Comparison of ENCODE assay signal across 20 cellular contexts in genomic region chr1:197736689-197737088, GRCh38. TPM values are rescaled to one million over a fixed set of nuclear protein-coding genes. Genes with fewer than 3 reads are reported as not detected.
DNase-seq lines count a peak whose midpoint lies in the region; ATAC-seq and TF ChIP-seq lines count a peak whose summit lies in the region.
"Had no signal": no experiment of that assay in that cellular context is flagged by ENCODE, and none has a peak within 500 bp of the region (broad histone marks: within the 10 kb centered on the region; RNA-seq: fewer than 3 reads in every experiment).

No MANE protein-coding gene starts in this region.

- H3K56ac ChIP-seq in IMR-90 (ENCODE audit: extremely low read depth, insufficient read depth, low read length), result no peak overlapping the region

- H2BK120ac ChIP-seq in IMR-90 (ENCODE audit: low read depth, low read length), result peak overlapping the region; percentile 47; the same call in 1 of the 2 replicates

- peaks cover 4% of the 10 kb centered on the region for H3K9me1 ChIP-seq in IMR-90 (ENCODE audit: insufficient read depth, low read length)

- no peak overlapping the region for H4K5ac ChIP-seq in IMR-90 (ENCODE audit: low read depth, low read length)

- BruUV-seq in IMR-90 (replicated peaks; lab: Mats Ljungman, UMichigan), result no TSS peak

- no peak overlapping the region for H3K27ac Mint-ChIP-seq in activated CD4-positive, alpha-beta T cell treated with anti-CD3 and anti-CD28 coated beads, Interleukin-2, amount 10 ng/mL, durations not matched to agents 24 days and 14 days
- H3K27ac Mint-ChIP-seq in progenitor cell of endocrine pancreas, result no peak overlapping the region
- H3K27ac Mint-ChIP-seq in nephron progenitor cell, result no peak overlapping the region
- H3K27ac Mint-ChIP-seq: activated CD4-positive, alpha-beta memory T cell treated with anti-CD3 and anti-CD28 coated beads, Interleukin-2, amount 10 ng/mL, durations not matched to agents 7 days and 5 days; brain; CD4-positive, CD25-positive, alpha-beta regulatory T cell; stimulated activated effector memory CD8-positive, alpha-beta T cell treated with anti-CD3 and anti-CD28 coated beads, Interleukin-12 subunit alpha, Interleukin-12 subunit beta, amount 100 ng/mL, for 72 hours had no signal

- DNase-seq in BJ (ENCODE audit: low read depth) (peak; percentile 89), IMR-90 (peak; percentile 60), cardiac fibroblast (ENCODE audit: low read depth in 2 of 2) (peak; percentile 4 to 88), left lung (no peak), progenitor cell of endocrine pancreas (ENCODE audit: low spot score, unreplicated experiment) (no peak), nephron progenitor cell (no peak), activated T-cell treated with anti-CD3 and anti-CD28 coated beads for 4 hours (no peak)
- DNase-seq in activated CD4-positive, alpha-beta T cell treated with anti-CD3 and anti-CD28 coated beads, Interleukin-2, amount 10 ng/mL, durations not matched to agents 24 days and 14 days, result no peak
- DNase-seq: activated CD4-positive, alpha-beta memory T cell treated with anti-CD3 and anti-CD28 coated beads, Interleukin-2, amount 10 ng/mL, durations not matched to agents 7 days and 5 days; CD4-positive, CD25-positive, alpha-beta regulatory T cell; effector CD8-positive, alpha-beta T cell; heart right ventricle; naive B cell; NCI-H2081; NCI-H748 treated with DMSO at 0.1 percent for 48 hours; right lobe of liver; SHP77; stimulated activated CD4-positive, alpha-beta T cell treated with anti-CD3 and anti-CD28 coated beads, Interleukin-4, amount 100 ng/mL, for 4 hours had no signal

- peaks cover 20% of the 10 kb centered on the region for H3K36me3 Mint-ChIP-seq in activated CD4-positive, alpha-beta T cell treated with anti-CD3 and anti-CD28 coated beads, Interleukin-2, amount 10 ng/mL, durations not matched to agents 24 days and 14 days (ENCODE audit: low read depth)
- H3K36me3 Mint-ChIP-seq in progenitor cell of endocrine pancreas (ENCODE audit: insufficient read depth) (peaks cover 2% of the 10 kb centered on the region), nephron progenitor cell (ENCODE audit: low read depth) (no peaks in the 10 kb centered on the region)
- H3K36me3 Mint-ChIP-seq: stimulated activated effector memory CD8-positive, alpha-beta T cell treated with anti-CD3 and anti-CD28 coated beads, Interleukin-12 subunit alpha, Interleukin-12 subunit beta, amount 100 ng/mL, for 72 hours had no signal

- no peak overlapping the region for H3K18ac ChIP-seq in IMR-90 (ENCODE audit: low read depth, low read length)

- CTCF ChIA-PET in BJ (lab: Yijun Ruan, JAX) (interaction anchor here (1.1 kb wide), 1 partner anchor 27 kb away, joined by 3 read pairs; no protein-coding TSS in a partner anchor), IMR-90 (lab: Yijun Ruan, JAX) (interaction anchor here (1.1 kb wide), 1 partner anchor 39 kb away, joined by 3 read pairs; the partner anchor contains the start of gene DENND1B)

- intact Hi-C loops in IMR-90 (cut with micrococcal nuclease), result no loop called here
- intact Hi-C loops in left lung (cut with DNase I), result no loop called here
- intact Hi-C loops in activated CD4-positive, alpha-beta T cell treated with anti-CD3 and anti-CD28 coated beads, Interleukin-2, amount 10 ng/mL, durations not matched to agents 24 days and 14 days (cut with micrococcal nuclease), result no loop called here

- no peaks in the 10 kb centered on the region for H3K36me3 ChIP-seq in BJ (ENCODE audit: control insufficient read depth, insufficient read depth, low read length)
- H3K36me3 ChIP-seq in IMR-90 (ENCODE audit: control insufficient read depth, insufficient read depth, low read length), result 0 out of 2 replicates have a peak, but pooled peaks cover under 1% of the 10 kb centered on the region
- no peaks in the 10 kb centered on the region for H3K36me3 ChIP-seq in left lung
- H3K36me3 ChIP-seq: heart right ventricle, right lobe of liver had no signal

- H3K27ac ChIP-seq in IMR-90 (ENCODE audit: insufficient read depth, low read length) (no peak overlapping the region), left lung (no peak overlapping the region)
- H3K27ac ChIP-seq: heart right ventricle, right lobe of liver had no signal

- no peaks in the 10 kb centered on the region for H3K27me3 ChIP-seq in BJ (ENCODE audit: control insufficient read depth, insufficient read depth, low read length)
- no peaks in the 10 kb centered on the region for H3K27me3 ChIP-seq in IMR-90 (ENCODE audit: control insufficient read depth, insufficient read depth, low read length)
- H3K27me3 ChIP-seq in left lung, result no peaks in the 10 kb centered on the region
- H3K27me3 ChIP-seq: heart right ventricle, right lobe of liver had no signal

- no peak overlapping the region for H3K9ac ChIP-seq in IMR-90 (ENCODE audit: low read depth, low read length)

- H3K4me1 Mint-ChIP-seq in activated CD4-positive, alpha-beta T cell treated with anti-CD3 and anti-CD28 coated beads, Interleukin-2, amount 10 ng/mL, durations not matched to agents 24 days and 14 days, result peaks cover 13% of the 10 kb centered on the region
- H3K4me1 Mint-ChIP-seq in progenitor cell of endocrine pancreas (ENCODE audit: low read depth) (peaks cover 20% of the 10 kb centered on the region), nephron progenitor cell (peaks cover 19% of the 10 kb centered on the region)

- dilution Hi-C loops in IMR-90 (cut with HindIII; ENCODE audit: low sequenced_read_pairs, unreplicated experiment), result no loop called here

- no peak for TF ChIP-seq RAD21 in IMR-90 (IDR thresholded peaks at IDR 0.05; ENCODE audit: low read length)

- WGBS in IMR-90 (ENCODE audit: extremely low coverage in 2 of 2, insufficient read length in 1 of 2), 2 experiments, result no CpG with 5 or more reads among the region's 1 CpG

- H3K9me3 Mint-ChIP-seq in activated CD4-positive, alpha-beta T cell treated with anti-CD3 and anti-CD28 coated beads, Interleukin-2, amount 10 ng/mL, durations not matched to agents 24 days and 14 days, result no peaks in the 10 kb centered on the region
- peaks cover 3% of the 10 kb centered on the region for H3K9me3 Mint-ChIP-seq in progenitor cell of endocrine pancreas (ENCODE audit: low read depth)
- H3K9me3 Mint-ChIP-seq in nephron progenitor cell, result no peaks in the 10 kb centered on the region
- H3K9me3 Mint-ChIP-seq: brain; naive B cell; stimulated activated effector memory CD8-positive, alpha-beta T cell treated with anti-CD3 and anti-CD28 coated beads, Interleukin-12 subunit alpha, Interleukin-12 subunit beta, amount 100 ng/mL, for 72 hours had no signal

- peaks cover 4% of the 10 kb centered on the region; the same call in 1 of the 2 replicates for H4K20me1 ChIP-seq in IMR-90 (ENCODE audit: insufficient read depth, low read length)

- H2BK5ac ChIP-seq in IMR-90 (ENCODE audit: low read depth, low read length, poor library complexity, severe bottlenecking), result peak overlapping the region; percentile 64

- H2BK15ac ChIP-seq in IMR-90 (ENCODE audit: low read depth, low read length), result 0 out of 3 replicates have a peak overlapping the region, but pooled peaks have one; percentile 64

- H2BK20ac ChIP-seq in IMR-90 (ENCODE audit: low read depth, low read length), result no peak overlapping the region; the same call in 1 of the 2 replicates

- TF ChIP-seq POLR2A in IMR-90 (IDR thresholded peaks at IDR 0.05; ENCODE audit: low read depth, low read length), result no peak

- H2AFZ ChIP-seq in IMR-90 (replicated peaks; ENCODE audit: low read length, poor library complexity), result no peak overlapping the region

- POLR2A ChIA-PET in BJ (lab: Charles Lee), result interaction anchor here (0.6 kb wide), 1 partner anchor 181 kb away, joined by 4 read pairs; the partner anchor contains the start of gene LHX9
- POLR2A ChIA-PET in IMR-90 (lab: Charles Lee; ENCODE audit: unreplicated experiment), result no interaction called here

- H3K4me3 Mint-ChIP-seq in activated CD4-positive, alpha-beta T cell treated with anti-CD3 and anti-CD28 coated beads, Interleukin-2, amount 10 ng/mL, durations not matched to agents 24 days and 14 days, result no peak overlapping the region
- no peak overlapping the region for H3K4me3 Mint-ChIP-seq in progenitor cell of endocrine pancreas (ENCODE audit: low read depth)
- no peak overlapping the region for H3K4me3 Mint-ChIP-seq in nephron progenitor cell
- H3K4me3 Mint-ChIP-seq: activated CD4-positive, alpha-beta memory T cell treated with anti-CD3 and anti-CD28 coated beads, Interleukin-2, amount 10 ng/mL, durations not matched to agents 7 days and 5 days; brain; CD4-positive, CD25-positive, alpha-beta regulatory T cell; naive B cell; stimulated activated effector memory CD8-positive, alpha-beta T cell treated with anti-CD3 and anti-CD28 coated beads, Interleukin-12 subunit alpha, Interleukin-12 subunit beta, amount 100 ng/mL, for 72 hours had no signal

- no peaks in the 10 kb centered on the region for H3K27me3 Mint-ChIP-seq in activated CD4-positive, alpha-beta T cell treated with anti-CD3 and anti-CD28 coated beads, Interleukin-2, amount 10 ng/mL, durations not matched to agents 24 days and 14 days
- H3K27me3 Mint-ChIP-seq in progenitor cell of endocrine pancreas (no peaks in the 10 kb centered on the region), nephron progenitor cell (ENCODE audit: low read depth, poor library complexity) (no peaks in the 10 kb centered on the region)
- H3K27me3 Mint-ChIP-seq: activated CD4-positive, alpha-beta memory T cell treated with anti-CD3 and anti-CD28 coated beads, Interleukin-2, amount 10 ng/mL, durations not matched to agents 7 days and 5 days; brain; CD4-positive, CD25-positive, alpha-beta regulatory T cell; naive B cell had no signal

- ATAC-seq in IMR-90 (ENCODE audit: low read depth), result peak; percentile 79
- ATAC-seq in left lung, result peak; percentile 36
- ATAC-seq: heart right ventricle; right lobe of liver; stimulated activated effector memory CD8-positive, alpha-beta T cell treated with anti-CD3 and anti-CD28 coated beads, Interleukin-12 subunit alpha, Interleukin-12 subunit beta, amount 100 ng/mL, for 72 hours had no signal

- TF ChIP-seq CTCF in BJ (IDR thresholded peaks at IDR 0.05; ENCODE audit: insufficient read depth, low read depth, low read length) (no peak), IMR-90 (conservative IDR thresholded peaks at IDR 0.05; ENCODE audit: low read depth, low read length) (no peak), cardiac fibroblast (IDR thresholded peaks at IDR 0.05; ENCODE audit: low read depth, low read length) (no peak), left lung (IDR thresholded peaks at IDR 0.05) (no peak), progenitor cell of endocrine pancreas (IDR thresholded peaks at IDR 0.05; ENCODE audit: unreplicated experiment) (no peak), nephron progenitor cell (IDR thresholded peaks at IDR 0.05) (no peak)

- H4K8ac ChIP-seq in IMR-90 (ENCODE audit: low read depth in 2 of 2, low read length in 2 of 2), result no peak overlapping the region; a peak in 1 of 4 replicates

- in situ Hi-C loops in IMR-90 (cut with MboI; ENCODE audit: low sequenced_read_pairs), result no loop called here

- H2AK9ac ChIP-seq in IMR-90 (replicated peaks; ENCODE audit: low read depth, low read length, poor library complexity), result no peak overlapping the region

- peak overlapping the region; percentile 65; the same call in 1 of the 2 replicates for H3K23ac ChIP-seq in IMR-90 (ENCODE audit: low read depth, low read length)

- no peaks in the 10 kb centered on the region for H3K9me3 ChIP-seq in IMR-90 (ENCODE audit: control insufficient read depth, insufficient read depth, low read length)
- H3K9me3 ChIP-seq in left lung, result no peaks in the 10 kb centered on the region
- H3K9me3 ChIP-seq: heart right ventricle, right lobe of liver had no signal

- peaks cover 25 to 47% of the 10 kb centered on the region in 2 experiments for H3K79me1 ChIP-seq in IMR-90 (ENCODE audit: low read depth in 1 of 2, low read length in 2 of 2)

- peak overlapping the region; percentile 77; the same call in 1 of the 2 replicates for H3K14ac ChIP-seq in IMR-90 (replicated peaks; ENCODE audit: low read depth, low read length)

- 0 out of 2 replicates have a peak, but pooled peaks cover 2% of the 10 kb centered on the region for H3K4me1 ChIP-seq in IMR-90 (ENCODE audit: control insufficient read depth, insufficient read depth, low read length)
- peaks cover 0 to 13% of the 10 kb centered on the region in 2 donors for H3K4me1 ChIP-seq in left lung

- no peak overlapping the region for H4K91ac ChIP-seq in IMR-90 (ENCODE audit: insufficient read depth, low read depth, low read length)

- H2AK5ac ChIP-seq in IMR-90 (ENCODE audit: low read depth, low read length), result no peak overlapping the region

- no peak overlapping the region; the same call in 1 of the 2 replicates for H3K4me2 ChIP-seq in IMR-90 (ENCODE audit: low read depth, low read length)

- H3K4me3 ChIP-seq in BJ (ENCODE audit: low read depth, low read length) (no peak overlapping the region), IMR-90 (ENCODE audit: insufficient read depth, low read depth, low read length) (no peak overlapping the region), cardiac fibroblast (replicated peaks in 1 of 2; ENCODE audit: low read depth in 2 of 2, low read length in 2 of 2) (no peak overlapping the region), left lung (no peak overlapping the region)
- H3K4me3 ChIP-seq: heart right ventricle, right lobe of liver had no signal

- no peak overlapping the region for H3K4ac ChIP-seq in IMR-90 (ENCODE audit: low read depth, low read length)

RNA-seq across cellular contexts. Expression of gene DENND1B, which starts 38.6 kb away (rescaled TPM):
- 5.2 and 10.4 TPM in 2 replicates for polyA plus RNA-seq in BJ (2011; rRNA removed)
- 14.3 and 17.4 TPM in 2 replicates for polyA minus RNA-seq in BJ (2011; rRNA and poly(A)+ RNA removed)
- 24.2 and 26.1 TPM in 2 replicates for total RNA-seq in IMR-90 (2012; rRNA removed)
- 3.6 and 4.0 TPM in 2 replicates for polyA plus RNA-seq in IMR-90 (2012; rRNA removed)
- polyA plus RNA-seq in IMR-90 (2012; cell fraction: cytosol; rRNA removed), result 0.86 and 1.1 TPM in 2 replicates
- 1.2 and 9.7 TPM in 2 replicates for polyA plus RNA-seq in IMR-90 (2012; cell fraction: nucleus; rRNA removed; ENCODE audit: low replicate concordance)
- total RNA-seq in left lung, result 10 to 100 TPM; 16.4 to 17.2 TPM
- 15.0 and 16.8 TPM in 2 replicates for total RNA-seq in activated CD4-positive, alpha-beta T cell treated with anti-CD3 and anti-CD28 coated beads, Interleukin-2, amount 10 ng/mL, durations not matched to agents 24 days and 14 days
- 15.7 and 18.3 TPM in 2 replicates for total RNA-seq in progenitor cell of endocrine pancreas

Comparison
In these comparisons a context has a peak if more than half of its experiments do, and no peak if none do; other contexts are left out.
1. DNase-seq: peak in BJ (single experiment), IMR-90 (single experiment) and cardiac fibroblast (2 of 2); none in left lung (0 of 2), activated CD4-positive, alpha-beta T cell treated with anti-CD3 and anti-CD28 coated beads, Interleukin-2, amount 10 ng/mL, durations not matched to agents 24 days and 14 days (single experiment), progenitor cell of endocrine pancreas (single experiment), nephron progenitor cell (single experiment) and activated T-cell treated with anti-CD3 and anti-CD28 coated beads for 4 hours (single experiment).